ENCODE assay signal across 19 cellular contexts in the genomic region with DNA sequence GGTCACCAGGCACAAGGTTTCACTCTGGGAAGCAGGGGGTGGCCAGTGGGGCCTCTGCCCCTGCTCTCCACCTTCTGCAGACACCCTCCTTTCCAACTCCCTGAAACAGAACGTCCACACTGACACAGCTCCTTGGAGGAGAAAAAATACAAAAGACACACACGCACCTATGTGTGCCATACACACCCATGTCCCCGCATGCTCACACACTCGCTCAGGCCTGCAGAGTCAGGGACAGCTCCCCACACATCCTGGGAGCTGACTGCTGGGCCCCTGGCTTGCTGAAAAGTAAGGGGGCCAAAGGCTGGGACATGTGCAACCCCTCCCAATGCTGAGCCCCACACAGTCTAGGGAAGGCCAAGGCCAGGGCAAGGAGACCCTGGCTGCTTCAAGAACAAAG.
"Had no signal": no experiment of that assay in that cellular context is flagged by ENCODE, and none has a peak within 500 bp of the region (broad histone marks: within the 10 kb centered on the region; RNA-seq: fewer than 3 reads in every experiment).

No MANE protein-coding gene starts in this region.

- H3K27ac ChIP-seq: body of pancreas, SJCRH30 had no signal

- H3K9me3 Mint-ChIP-seq: activated naive CD4-positive, alpha-beta T cell treated with anti-CD3 and anti-CD28 coated beads, Interleukin-2, amount 50 U/mL, for 24 hours; central memory CD8-positive, alpha-beta T cell; dendritic cell treated with granulocyte-macrophage colony-stimulating factor and Interleukin-4, amounts not matched to agents 40 ng/mL and 50 ng/mL, for 4 days; naive thymus-derived CD8-positive, alpha-beta T cell had no signal

- H3K27me3 ChIP-seq: body of pancreas, SJCRH30 had no signal

- H3K36me3 ChIP-seq: SJCRH30 had no signal

- H3K27ac Mint-ChIP-seq: activated naive CD4-positive, alpha-beta T cell treated with anti-CD3 and anti-CD28 coated beads, Interleukin-2, amount 50 U/mL, for 24 hours; T-helper 2 cell treated with Interferon-gamma antibody and Interleukin-4, amounts not matched to agents 5 μg/mL and 100 μg/mL, for 36 hours had no signal

- DNase-seq: activated CD4-positive, alpha-beta T cell treated with anti-CD3 and anti-CD28 coated beads, Interleukin-2, amount 50 U/mL, for 1 hour; activated CD4-positive, CD25-positive, alpha-beta regulatory T cell; effector memory CD4-positive, alpha-beta T cell; foreskin melanocyte; left cardiac atrium; mucosa of descending colon; naive thymus-derived CD8-positive, alpha-beta T cell; SJCRH30; small intestine; stimulated activated CD4-positive, alpha-beta T cell treated with anti-CD3 and anti-CD28 coated beads, Interleukin-4, amount 100 ng/mL, for 4 hours; stimulated activated CD8-positive, alpha-beta memory T cell treated with anti-CD3 and anti-CD28 coated beads, Interleukin-4, amount 100 ng/mL, for 48 hours; stimulated activated naive CD4-positive, alpha-beta T cell treated with Interleukin-2 at 50 U/mL for 16 hours; SW 1271 had no signal

- ATAC-seq: body of pancreas; left cardiac atrium; mucosa of descending colon; naive thymus-derived CD8-positive, alpha-beta T cell; right cardiac atrium had no signal

- H3K4me1 ChIP-seq: body of pancreas, SJCRH30 had no signal

- H3K4me3 Mint-ChIP-seq: activated naive CD4-positive, alpha-beta T cell treated with anti-CD3 and anti-CD28 coated beads, Interleukin-2, amount 50 U/mL, for 24 hours; central memory CD8-positive, alpha-beta T cell; dendritic cell treated with granulocyte-macrophage colony-stimulating factor and Interleukin-4, amounts not matched to agents 40 ng/mL and 50 ng/mL, for 4 days; naive thymus-derived CD8-positive, alpha-beta T cell; T-helper 2 cell treated with Interferon-gamma antibody and Interleukin-4, amounts not matched to agents 5 μg/mL and 100 μg/mL, for 36 hours had no signal

- H3K9me3 ChIP-seq: body of pancreas, mucosa of descending colon, SJCRH30 had no signal

- H3K4me1 Mint-ChIP-seq: activated naive CD4-positive, alpha-beta T cell treated with anti-CD3 and anti-CD28 coated beads, Interleukin-2, amount 50 U/mL, for 24 hours; central memory CD8-positive, alpha-beta T cell had no signal

- H3K4me3 ChIP-seq: body of pancreas, mucosa of descending colon, SJCRH30 had no signal

- H3K36me3 Mint-ChIP-seq: activated naive CD4-positive, alpha-beta T cell treated with anti-CD3 and anti-CD28 coated beads, Interleukin-2, amount 50 U/mL, for 24 hours; naive thymus-derived CD8-positive, alpha-beta T cell had no signal
